ENCODE assay signal across 8 cellular contexts in genomic region chr9:75185585-75186170, GRCh38.
DNase-seq lines count a peak whose midpoint lies in the region; ATAC-seq and TF ChIP-seq lines count a peak whose summit lies in the region.

No MANE protein-coding gene starts in this region.

- no peak for TF ChIP-seq POLR2A in breast epithelium (IDR thresholded peaks at IDR 0.05)

- no peaks in the 10 kb centered on the region for H3K36me3 Mint-ChIP-seq in MCF 10A (ENCODE audit: insufficient read depth, unreplicated experiment)
- H3K36me3 Mint-ChIP-seq in activated CD8-positive, alpha-beta T cell treated with anti-CD3 and anti-CD28 coated beads for 36 hours (ENCODE audit: low read depth): no peaks in the 10 kb centered on the region

- no peak overlapping the region for H3K27ac Mint-ChIP-seq in MCF 10A (ENCODE audit: low read depth, unreplicated experiment)
- H3K27ac Mint-ChIP-seq in activated CD8-positive, alpha-beta T cell treated with anti-CD3 and anti-CD28 coated beads for 36 hours: no peak overlapping the region

- intact Hi-C loops in MCF 10A (cut with micrococcal nuclease) (loop anchor here (5.0 to 10.0 kb wide), 4 partner anchors 49 to 1117 kb away; partner anchors contain the start of genes NMRK1 and OSTF1), breast epithelium (cut with DNase I; ENCODE audit: low total_unique reads) (no loop called here)
- intact Hi-C loops in activated CD8-positive, alpha-beta T cell treated with anti-CD3 and anti-CD28 coated beads for 36 hours (cut with micrococcal nuclease): no loop called here

- DNase-seq in MCF 10A (ENCODE audit: unreplicated experiment) (peak; percentile 64), breast epithelium (ENCODE audit: low spot score in 2 of 2) (no peak), HFF-Myc (ENCODE audit: extremely low read depth, low read depth) (no peak), NCI-H2196 (lab: John Stamatoyannopoulos, UW; ENCODE audit: unreplicated experiment) (peak; percentile 22), fibroblast of the aortic adventitia (ENCODE audit: low read depth) (peak; percentile 18), cerebellum (ENCODE audit: low spot score) (no peak)
- peak; percentile 65 for DNase-seq in activated CD8-positive, alpha-beta T cell treated with anti-CD3 and anti-CD28 coated beads for 36 hours
- DNase-seq in stimulated activated CD4-positive, alpha-beta T cell treated with anti-CD3 and anti-CD28 coated beads, Interleukin-1b, Interleukin-23, amount 100 ng/mL, for 1 hour (ENCODE audit: low read depth in 2 of 2): peak; percentile 1 to 21

- no peaks in the 10 kb centered on the region for H3K9me3 Mint-ChIP-seq in MCF 10A (ENCODE audit: unreplicated experiment)
- H3K9me3 Mint-ChIP-seq in activated CD8-positive, alpha-beta T cell treated with anti-CD3 and anti-CD28 coated beads for 36 hours: no peaks in the 10 kb centered on the region

- H3K4me3 Mint-ChIP-seq in MCF 10A (ENCODE audit: unreplicated experiment): no peak overlapping the region
- H3K4me3 Mint-ChIP-seq in activated CD8-positive, alpha-beta T cell treated with anti-CD3 and anti-CD28 coated beads for 36 hours: no peak overlapping the region

- peak; percentile 90 for ATAC-seq in activated CD8-positive, alpha-beta T cell treated with anti-CD3 and anti-CD28 coated beads for 36 hours

- H3K27me3 Mint-ChIP-seq in MCF 10A (ENCODE audit: insufficient read depth, unreplicated experiment): no peaks in the 10 kb centered on the region
- H3K27me3 Mint-ChIP-seq in activated CD8-positive, alpha-beta T cell treated with anti-CD3 and anti-CD28 coated beads for 36 hours: no peaks in the 10 kb centered on the region

- H3K4me3 ChIP-seq in breast epithelium (no peak overlapping the region), HFF-Myc (replicated peaks; ENCODE audit: low read depth, low read length) (no peak overlapping the region), fibroblast of the aortic adventitia (ENCODE audit: low read depth, low read length) (no peak overlapping the region)

- no peak overlapping the region for H3K27ac ChIP-seq in breast epithelium

- peaks cover 5% of the 10 kb centered on the region for H3K4me1 Mint-ChIP-seq in MCF 10A (ENCODE audit: insufficient read depth, unreplicated experiment)
- peaks cover 18% of the 10 kb centered on the region for H3K4me1 Mint-ChIP-seq in activated CD8-positive, alpha-beta T cell treated with anti-CD3 and anti-CD28 coated beads for 36 hours (ENCODE audit: low read depth)

- peak; percentile 54 for TF ChIP-seq CTCF in MCF 10A (IDR thresholded peaks at IDR 0.05; ENCODE audit: unreplicated experiment)
- peak in 1 of 3 donors; percentile 33 for TF ChIP-seq CTCF in breast epithelium (IDR thresholded peaks at IDR 0.05)
- peak; percentile 73 for TF ChIP-seq CTCF in HFF-Myc (IDR thresholded peaks at IDR 0.05; ENCODE audit: low read depth, low read length, missing control alignments)
- TF ChIP-seq CTCF in activated CD8-positive, alpha-beta T cell treated with anti-CD3 and anti-CD28 coated beads for 36 hours (IDR thresholded peaks at IDR 0.05): peak; percentile 77
- peak; percentile 63 for TF ChIP-seq CTCF in fibroblast of the aortic adventitia (IDR thresholded peaks at IDR 0.05; ENCODE audit: insufficient read depth, low read length)

- H3K36me3 ChIP-seq in breast epithelium: no peaks in the 10 kb centered on the region

- CTCF ChIA-PET in MCF 10A (lab: Yijun Ruan, JAX): interaction anchor here (0.5 to 4.2 kb wide), 34 partner anchors 9 to 1972 kb away, joined by 3 to 26 read pairs (median 4); no protein-coding TSS in a partner anchor
- CTCF ChIA-PET in activated CD8-positive, alpha-beta T cell treated with anti-CD3 and anti-CD28 coated beads for 36 hours (lab: Charles Lee): interaction anchor here (0.6 to 3.2 kb wide), 37 partner anchors 8 to 591 kb away, joined by 3 to 31 read pairs (median 4); partner anchors contain the start of genes NMRK1 and OSTF1

- H3K4me1 ChIP-seq in breast epithelium: no peaks in the 10 kb centered on the region

- H3K27me3 ChIP-seq in breast epithelium: no peaks in the 10 kb centered on the region

- no TSS peak for BruUV-seq in MCF 10A (replicated peaks; lab: Mats Ljungman, UMichigan)

- POLR2A ChIA-PET in MCF 10A (lab: Yijun Ruan, JAX): no interaction called here
- POLR2A ChIA-PET in activated CD8-positive, alpha-beta T cell treated with anti-CD3 and anti-CD28 coated beads for 36 hours (lab: Charles Lee): interaction anchor here (0.9 to 1.1 kb wide), 2 partner anchors 10 to 94 kb away, joined by 3 read pairs; no protein-coding TSS in a partner anchor

- no peaks in the 10 kb centered on the region for H3K9me3 ChIP-seq in breast epithelium

Comparison
In these comparisons a context has a peak if more than half of its experiments do, and no peak if none do; other contexts are left out.
1. DNase-seq: peak in MCF 10A (single experiment), NCI-H2196 (single experiment), activated CD8-positive, alpha-beta T cell treated with anti-CD3 and anti-CD28 coated beads for 36 hours (single experiment), fibroblast of the aortic adventitia (single experiment) and stimulated activated CD4-positive, alpha-beta T cell treated with anti-CD3 and anti-CD28 coated beads, Interleukin-1b, Interleukin-23, amount 100 ng/mL, for 1 hour (2 of 2); none in breast epithelium (0 of 2), HFF-Myc (single experiment) and cerebellum (single experiment).